ENCODE assay signal across 8 cellular contexts in genomic region chr7:133434246-133434865, GRCh38.
DNase-seq lines count a peak whose midpoint lies in the region; ATAC-seq, FAIRE-seq and TF ChIP-seq lines count a peak whose summit lies in the region.

No MANE protein-coding gene starts in this region.

- peak in 1 of 2 experiments; percentile 66; a peak in 2 of 6 replicates for ATAC-seq in A549

- H3K27ac Mint-ChIP-seq in progenitor cell of endocrine pancreas: no peak overlapping the region
- no peak overlapping the region for H3K27ac Mint-ChIP-seq in activated CD4-positive, alpha-beta memory T cell treated with anti-CD3 and anti-CD28 coated beads, Interleukin-2, amount 10 ng/mL, durations not matched to agents 7 days and 5 days

- WGBS in A549 (ENCODE audit: missing lambda C conversion rate): 58% methylated on average over 3 of the region's 3 CpGs
- WGBS in small intestine, 3 donors: 60 to 84% (median 75%) methylated on average over 3 of the region's 3 CpGs

- H3K4me3 Mint-ChIP-seq in progenitor cell of endocrine pancreas (ENCODE audit: low read depth): no peak overlapping the region
- H3K4me3 Mint-ChIP-seq in activated CD4-positive, alpha-beta memory T cell treated with anti-CD3 and anti-CD28 coated beads, Interleukin-2, amount 10 ng/mL, durations not matched to agents 7 days and 5 days: no peak overlapping the region

- POLR2A ChIA-PET in A549 (lab: Yijun Ruan, JAX): no interaction called here
- POLR2A ChIA-PET in activated CD4-positive, alpha-beta memory T cell treated with anti-CD3 and anti-CD28 coated beads, Interleukin-2, amount 10 ng/mL, durations not matched to agents 7 days and 5 days (lab: Charles Lee): no interaction called here

- TF ChIP-seq EP300 in A549 (IDR thresholded peaks at IDR 0.05): no peak

- H3K9me3 Mint-ChIP-seq in progenitor cell of endocrine pancreas (ENCODE audit: low read depth): no peaks in the 10 kb centered on the region
- H3K9me3 Mint-ChIP-seq in activated CD4-positive, alpha-beta memory T cell treated with anti-CD3 and anti-CD28 coated beads, Interleukin-2, amount 10 ng/mL, durations not matched to agents 7 days and 5 days: no peaks in the 10 kb centered on the region

- peak; percentile 7 to 21 for DNase-seq in A549 (ENCODE audit: low read depth in 1 of 2, low spot score in 1 of 2)
- DNase-seq in GM04504 (ENCODE audit: low read depth): peak; percentile 16
- DNase-seq in NCI-H460 (ENCODE audit: extremely low read depth, low read depth): peak; percentile 45
- peak in 1 of 10 donors; percentile 7 for DNase-seq in dorsolateral prefrontal cortex
- DNase-seq in progenitor cell of endocrine pancreas (ENCODE audit: low spot score, unreplicated experiment): no peak
- DNase-seq in small intestine: no peak
- DNase-seq in posterior vena cava (ENCODE audit: low spot score): no peak
- DNase-seq in activated CD4-positive, alpha-beta memory T cell treated with anti-CD3 and anti-CD28 coated beads, Interleukin-2, amount 10 ng/mL, durations not matched to agents 7 days and 5 days: no peak

- H3K27me3 ChIP-seq in dorsolateral prefrontal cortex: no peaks in the 10 kb centered on the region
- no peaks in the 10 kb centered on the region for H3K27me3 ChIP-seq in small intestine (ENCODE audit: control insufficient read depth in 2 of 2, insufficient read depth in 2 of 2, low read length in 2 of 2)

- H3K36me3 Mint-ChIP-seq in progenitor cell of endocrine pancreas (ENCODE audit: insufficient read depth): no peaks in the 10 kb centered on the region
- H3K36me3 Mint-ChIP-seq in activated CD4-positive, alpha-beta memory T cell treated with anti-CD3 and anti-CD28 coated beads, Interleukin-2, amount 10 ng/mL, durations not matched to agents 7 days and 5 days (ENCODE audit: low read depth): peaks cover under 1% of the 10 kb centered on the region

- intact Hi-C loops in dorsolateral prefrontal cortex (cut with DNase I) (loop anchor here in 1 of 2 donors (5.0 to 10.0 kb wide), 3 partner anchors 580 to 1117 kb away; no protein-coding TSS in a partner anchor), posterior vena cava (cut with DNase I) (no loop called here)

- H3K4me1 ChIP-seq in A549 (peaks cover 13% of the 10 kb centered on the region; the same call in 2 of the 3 replicates), small intestine (ENCODE audit: control insufficient read depth in 2 of 2, insufficient read depth in 1 of 2, low read depth in 1 of 2, low read length in 1 of 2) (no peaks in the 10 kb centered on the region)

- no peak for TF ChIP-seq POLR2A in A549 (IDR thresholded peaks at IDR 0.05; ENCODE audit: low read length)

- no peaks in the 10 kb centered on the region for H3K27me3 Mint-ChIP-seq in progenitor cell of endocrine pancreas
- no peaks in the 10 kb centered on the region for H3K27me3 Mint-ChIP-seq in activated CD4-positive, alpha-beta memory T cell treated with anti-CD3 and anti-CD28 coated beads, Interleukin-2, amount 10 ng/mL, durations not matched to agents 7 days and 5 days

- no peak for FAIRE-seq in A549 (lab: Jason Lieb, UNC)
- FAIRE-seq in small intestine (lab: Jason Lieb, UNC): no peak

- peak; percentile 57 for TF ChIP-seq CTCF in A549 (IDR thresholded peaks at IDR 0.05)
- peak in 55 of 56 donors; percentile 27 to 77 (median 56) for TF ChIP-seq CTCF in dorsolateral prefrontal cortex (IDR thresholded peaks at IDR 0.05 in 54 of 56, conservative IDR thresholded peaks at IDR 0.05 in 2 of 56; ENCODE audit: low read depth in 1 of 56, partially characterized antibody in 56 of 56)
- peak; percentile 52 for TF ChIP-seq CTCF in progenitor cell of endocrine pancreas (IDR thresholded peaks at IDR 0.05; ENCODE audit: unreplicated experiment)

- H3K4me2 ChIP-seq in A549: no peak overlapping the region

- H3K36me3 ChIP-seq in small intestine (ENCODE audit: control insufficient read depth in 2 of 2, insufficient read depth in 2 of 2, low read length in 2 of 2): no peaks in the 10 kb centered on the region

- no peak overlapping the region for H3K4me3 ChIP-seq in A549
- peak overlapping the region in 2 of 59 donors; percentile 2 to 35 for H3K4me3 ChIP-seq in dorsolateral prefrontal cortex
- H3K4me3 ChIP-seq in small intestine (ENCODE audit: low read depth in 1 of 2, low read length in 2 of 2): no peak overlapping the region

- H3K4me1 Mint-ChIP-seq in progenitor cell of endocrine pancreas (ENCODE audit: low read depth): peaks cover 5% of the 10 kb centered on the region
- no peaks in the 10 kb centered on the region for H3K4me1 Mint-ChIP-seq in activated CD4-positive, alpha-beta memory T cell treated with anti-CD3 and anti-CD28 coated beads, Interleukin-2, amount 10 ng/mL, durations not matched to agents 7 days and 5 days

- H3K27ac ChIP-seq in A549: no peak overlapping the region
- peak overlapping the region in 1 of 59 donors; percentile 4 for H3K27ac ChIP-seq in dorsolateral prefrontal cortex
- no peak overlapping the region for H3K27ac ChIP-seq in small intestine (ENCODE audit: low read depth in 1 of 2, low read length in 1 of 2)

- CTCF ChIA-PET in A549 (lab: Yijun Ruan, JAX): interaction anchor here (0.5 to 2.2 kb wide), 16 partner anchors 9 to 1745 kb away, joined by 3 to 8 read pairs (median 3); no protein-coding TSS in a partner anchor
- CTCF ChIA-PET in activated CD4-positive, alpha-beta memory T cell treated with anti-CD3 and anti-CD28 coated beads, Interleukin-2, amount 10 ng/mL, durations not matched to agents 7 days and 5 days (lab: Charles Lee): interaction anchor here (0.5 to 1.2 kb wide), 9 partner anchors 8 to 854 kb away, joined by 3 to 4 read pairs (median 3); partner anchors contain the start of gene EXOC4

- H3K9me3 ChIP-seq in A549 (no peaks in the 10 kb centered on the region), small intestine (ENCODE audit: control insufficient read depth, low read depth) (no peaks in the 10 kb centered on the region)

- TF ChIP-seq RAD21 in A549 (conservative IDR thresholded peaks at IDR 0.05 in 1 of 2, IDR thresholded peaks at IDR 0.05 in 1 of 2): peak; percentile 73

TF ChIP-seq in A549, 52 proteins besides CTCF, POLR2A, EP300 and RAD21:
- TF ChIP-seq GATA3 (IDR thresholded peaks at IDR 0.05; ENCODE audit: borderline replicate concordance) (no peak), SMC3 (IDR thresholded peaks at IDR 0.05) (peak; percentile 56)

Comparison
In these comparisons a context has a peak if more than half of its experiments do, and no peak if none do; other contexts are left out.
1. DNase-seq: peak in A549 (2 of 2), GM04504 (single experiment) and NCI-H460 (single experiment); none in progenitor cell of endocrine pancreas (single experiment), small intestine (single experiment), posterior vena cava (single experiment) and activated CD4-positive, alpha-beta memory T cell treated with anti-CD3 and anti-CD28 coated beads, Interleukin-2, amount 10 ng/mL, durations not matched to agents 7 days and 5 days (single experiment).
2. Peak in every context shown above with its lines, with median percentiles within 50 percentile points of each other: CTCF ChIP-seq.